In the genomic region with DNA sequence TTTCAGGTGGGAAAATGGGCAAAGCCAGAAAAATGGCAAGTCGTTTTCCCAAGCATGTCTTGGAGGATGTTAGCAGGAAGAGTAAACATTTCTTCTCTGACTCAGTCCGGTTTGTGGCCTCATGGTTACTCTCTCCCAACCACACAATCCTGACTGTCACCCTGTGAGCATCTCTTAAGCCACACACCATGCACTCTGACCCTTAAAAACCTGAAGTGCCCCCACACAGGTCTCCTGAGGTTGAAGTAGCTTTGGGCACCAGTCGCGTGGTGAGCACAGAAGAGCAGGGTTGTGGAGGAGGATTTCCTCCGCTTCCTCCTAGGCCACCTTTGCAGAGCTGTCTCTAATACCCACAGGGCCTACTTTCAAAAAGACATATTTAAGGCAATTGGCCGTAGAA, we compare ENCODE assay signal across 21 cellular contexts.
DNase-seq lines count a peak whose midpoint lies in the region; ATAC-seq and TF ChIP-seq lines count a peak whose summit lies in the region.
"Had no signal": no experiment of that assay in that cellular context is flagged by ENCODE, and none has a peak within 500 bp of the region (broad histone marks: within the 10 kb centered on the region; RNA-seq: fewer than 3 reads in every experiment).

No MANE protein-coding gene starts in this region.

- POLR2A ChIA-PET in PC-3 (lab: Charles Lee; ENCODE audit: unreplicated experiment), result no interaction called here

- no peak overlapping the region for H2AFZ ChIP-seq in PC-3 (ENCODE audit: low read length)

- no peak for TF ChIP-seq CTCF in heart left ventricle (IDR thresholded peaks at IDR 0.05)
- no peak for TF ChIP-seq CTCF in PC-3 (conservative IDR thresholded peaks at IDR 0.05; ENCODE audit: low read depth, low read length)
- TF ChIP-seq CTCF in testis (IDR thresholded peaks at IDR 0.05), result no peak
- no peak for TF ChIP-seq CTCF in natural killer cell (IDR thresholded peaks at IDR 0.05)

- H3K36me3 ChIP-seq in heart left ventricle, result no peaks in the 10 kb centered on the region
- H3K36me3 ChIP-seq in PC-3 (ENCODE audit: low read depth, low read length), result no peaks in the 10 kb centered on the region
- H3K36me3 ChIP-seq in testis (ENCODE audit: low read depth, missing control alignments), result no peaks in the 10 kb centered on the region

- H3K36me3 Mint-ChIP-seq in natural killer cell, result no peaks in the 10 kb centered on the region
- H3K36me3 Mint-ChIP-seq: CD4-positive, CD25-positive, alpha-beta regulatory T cell had no signal

- no peak for DNase-seq in heart left ventricle
- no peak for DNase-seq in Right ventricle myocardium superior
- peak; percentile 4 for DNase-seq in PC-3
- DNase-seq in testis, result no peak
- no peak for DNase-seq in natural killer cell
- no peak for DNase-seq in activated effector memory CD4-positive, alpha-beta T cell treated with Interleukin-2 at 50 U/mL for 16 hours
- DNase-seq: activated CD4-positive, alpha-beta T cell treated with anti-CD3 and anti-CD28 coated beads, Interleukin-2, amount 10 ng/mL, durations not matched to agents 7 days and 5 days; CD4-positive, CD25-positive, alpha-beta regulatory T cell; effector CD8-positive, alpha-beta T cell; HCEC 1CT; islet precursor cell; NCI-H187; NCI-H446 treated with DMSO at 0.1 percent for 48 hours; retina; stimulated activated CD4-positive, alpha-beta T cell treated with anti-CD3 and anti-CD28 coated beads, Interleukin-15, amount 100 ng/mL, for 24 hours; stimulated activated naive CD4-positive, alpha-beta T cell treated with Interleukin-2 at 50 U/mL for 16 hours had no signal

- H3K27me3 ChIP-seq in heart left ventricle (no peaks in the 10 kb centered on the region), PC-3 (ENCODE audit: low read length) (no peaks in the 10 kb centered on the region), testis (no peaks in the 10 kb centered on the region)

- CTCF ChIA-PET in PC-3 (lab: Charles Lee), result no interaction called here

- 71 to 82% (median 78%) methylated on average over 6 of the region's 6 CpGs for WGBS in heart left ventricle, 4 donors
- 82 to 89% methylated on average over 6 of the region's 6 CpGs for WGBS in testis, 2 donors

- no peak overlapping the region for H3K27ac Mint-ChIP-seq in natural killer cell
- H3K27ac Mint-ChIP-seq: activated CD4-positive, alpha-beta T cell treated with anti-CD3 and anti-CD28 coated beads, Interleukin-2, amount 10 ng/mL, durations not matched to agents 7 days and 5 days; activated naive CD4-positive, alpha-beta T cell treated with anti-CD3 and anti-CD28 coated beads, Interleukin-2, amount 50 U/mL, for 72 hours; CD4-positive, CD25-positive, alpha-beta regulatory T cell had no signal

- H3K4me3 Mint-ChIP-seq in natural killer cell, result no peak overlapping the region
- H3K4me3 Mint-ChIP-seq: activated CD4-positive, alpha-beta T cell treated with anti-CD3 and anti-CD28 coated beads, Interleukin-2, amount 10 ng/mL, durations not matched to agents 7 days and 5 days; CD4-positive, CD25-positive, alpha-beta regulatory T cell had no signal

- no peaks in the 10 kb centered on the region for H3K27me3 Mint-ChIP-seq in natural killer cell (ENCODE audit: low read depth in 2 of 2)
- H3K27me3 Mint-ChIP-seq: activated CD4-positive, alpha-beta T cell treated with anti-CD3 and anti-CD28 coated beads, Interleukin-2, amount 10 ng/mL, durations not matched to agents 7 days and 5 days had no signal

- intact Hi-C loops in heart left ventricle (cut with DNase I) (loop anchor here in 1 of 10 donors (5.0 kb wide), 1 partner anchor 237 kb away; no protein-coding TSS in a partner anchor), Right ventricle myocardium superior (cut with DNase I) (no loop called here), PC-3 (cut with micrococcal nuclease) (no loop called here), testis (cut with DNase I; ENCODE audit: low total_unique reads) (no loop called here), natural killer cell (cut with micrococcal nuclease) (no loop called here)

- ATAC-seq in heart left ventricle (no peak), Right ventricle myocardium superior (ENCODE audit: poor library complexity) (no peak), PC-3 (no peak), natural killer cell (no peak), HG03520 (IDR thresholded peaks at IDR 0.05; ENCODE audit: unreplicated experiment) (no peak)
- ATAC-seq: A549; activated naive CD4-positive, alpha-beta T cell treated with anti-CD3 and anti-CD28 coated beads, Interleukin-2, amount 50 U/mL, for 72 hours had no signal

- H3K4me1 ChIP-seq in heart left ventricle (peaks cover 0 to 62% (median 14%) of the 10 kb centered on the region in 12 donors), PC-3 (ENCODE audit: insufficient read depth, low read length) (no peaks in the 10 kb centered on the region), testis (peaks cover 40% of the 10 kb centered on the region)
- H3K4me1 ChIP-seq: A549 had no signal

- peaks cover 7 to 8% of the 10 kb centered on the region in 2 donors for H3K4me1 Mint-ChIP-seq in natural killer cell

- H3K9me3 ChIP-seq in heart left ventricle, result peaks cover 0 to 18% (median 12%) of the 10 kb centered on the region in 12 donors
- no peaks in the 10 kb centered on the region for H3K9me3 ChIP-seq in PC-3 (ENCODE audit: low read length)
- no peaks in the 10 kb centered on the region for H3K9me3 ChIP-seq in testis
- H3K9me3 ChIP-seq: A549 had no signal

- BruUV-seq in PC-3 (replicated peaks; lab: Mats Ljungman, UMichigan), result no TSS peak

- H3K27ac ChIP-seq in heart left ventricle (peak overlapping the region in 9 of 12 donors; percentile 11 to 60 (median 46)), PC-3 (ENCODE audit: low read length) (no peak overlapping the region), cingulate gyrus (ENCODE audit: low read depth, low read length) (peak overlapping the region; percentile 43), testis (peak overlapping the region; percentile 19 to 78)
- H3K27ac ChIP-seq: A549, SK-N-MC had no signal

- H3K9ac ChIP-seq in PC-3 (ENCODE audit: low read length), result no peak overlapping the region

- no peak overlapping the region for H3K4me2 ChIP-seq in PC-3 (ENCODE audit: low read length)
- H3K4me2 ChIP-seq: A549 had no signal

- H3K9me3 Mint-ChIP-seq in natural killer cell, result no peaks in the 10 kb centered on the region

- no peak overlapping the region for H3K4me3 ChIP-seq in heart left ventricle
- H3K4me3 ChIP-seq in PC-3 (ENCODE audit: low read length), result no peak overlapping the region
- no peak overlapping the region for H3K4me3 ChIP-seq in testis
- H3K4me3 ChIP-seq: A549, SK-N-MC had no signal

- H3K9me2 ChIP-seq in PC-3 (replicated peaks; ENCODE audit: low read length), result no peaks in the 10 kb centered on the region

- H3F3A ChIP-seq in PC-3 (ENCODE audit: low read length, unreplicated experiment), result no peaks in the 10 kb centered on the region

- TF ChIP-seq POLR2A in heart left ventricle (IDR thresholded peaks at IDR 0.05) (no peak), testis (IDR thresholded peaks at IDR 0.05) (no peak)

- no peaks in the 10 kb centered on the region for H4K20me1 ChIP-seq in PC-3 (ENCODE audit: low read length)

- no peaks in the 10 kb centered on the region for H3K79me2 ChIP-seq in PC-3 (ENCODE audit: low read length)
